In the genomic region with DNA sequence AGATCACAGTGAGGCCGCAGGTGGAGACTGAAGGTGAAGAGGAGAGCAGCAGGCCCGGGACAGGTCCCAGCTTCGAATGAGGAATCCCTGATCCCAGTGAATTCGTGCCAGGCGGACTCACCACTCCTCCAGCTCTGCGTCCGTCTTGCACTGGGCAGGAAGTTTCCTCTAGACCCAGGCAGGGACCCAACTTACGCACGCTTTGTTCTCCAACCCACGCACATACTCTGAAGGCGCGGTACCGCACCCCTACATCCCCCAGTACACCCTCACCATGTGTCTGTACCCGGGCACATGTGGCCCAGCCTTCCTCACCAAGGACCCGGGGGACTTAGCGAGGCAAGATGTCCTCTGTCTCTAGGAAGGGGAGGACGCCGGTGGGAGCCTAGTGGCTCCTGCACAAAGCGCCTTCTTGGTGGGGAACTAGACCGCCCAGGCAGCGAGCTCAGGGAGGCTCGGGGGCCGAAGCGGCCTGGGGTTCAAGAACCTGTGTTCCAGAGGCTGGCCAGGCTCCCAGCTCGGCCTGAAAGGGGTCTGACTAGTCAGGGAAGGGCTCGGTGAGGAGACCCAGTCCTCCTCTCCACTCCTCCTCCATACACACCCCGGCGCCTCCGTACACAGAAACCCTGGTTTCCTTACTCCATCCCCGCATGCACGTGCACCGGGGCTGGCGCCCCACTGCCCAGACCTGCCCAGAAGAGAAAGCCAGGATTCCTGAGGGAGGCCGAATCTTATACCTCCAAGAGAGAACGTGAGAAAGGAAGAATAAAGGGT, we compare ENCODE assay signal across 18 cellular contexts. TPM values are rescaled to one million over a fixed set of nuclear protein-coding genes. Genes with fewer than 3 reads are reported as not detected.
"Had no signal": no experiment of that assay in that cellular context is flagged by ENCODE, and none has a peak within 500 bp of the region (broad histone marks: within the 10 kb centered on the region; RNA-seq: fewer than 3 reads in every experiment).

No MANE protein-coding gene starts in this region.

- H3K36me3 ChIP-seq: heart left ventricle, pancreas, tibial nerve had no signal

- H3K27me3 ChIP-seq: pancreas had no signal

- H3K27ac ChIP-seq: pancreas, tibial nerve had no signal

- H3K4me3 ChIP-seq: pancreas, tibial nerve had no signal

- H3K4me1 ChIP-seq: pancreas had no signal

- DNase-seq: activated CD4-positive, alpha-beta T cell treated with anti-CD3 and anti-CD28 coated beads, Interleukin-2, amount 50 U/mL, for 1 hour; activated effector memory CD4-positive, alpha-beta T cell treated with Interleukin-2 at 50 U/mL for 16 hours; activated naive CD4-positive, alpha-beta T cell treated with anti-CD3 and anti-CD28 coated beads, Interleukin-2, amount 50 U/mL, for 16 hours; heart left ventricle; left colon; midbrain; stimulated activated CD4-positive, alpha-beta T cell treated with anti-CD3 and anti-CD28 coated beads, Interleukin-15, amount 100 ng/mL, for 24 hours; stimulated activated CD4-positive, alpha-beta T cell treated with anti-CD3 and anti-CD28 coated beads, Interleukin-4, amount 100 ng/mL, for 1 hour; stimulated activated naive CD4-positive, alpha-beta T cell; T-helper 1 cell; T1000 had no signal

- ATAC-seq: activated CD4-positive, CD25-positive, alpha-beta regulatory T cell treated with anti-CD3 and anti-CD28 coated beads, Interleukin-2, amount 50 U/mL, for 24 hours; left colon; pancreas; SK-N-SH treated with all-trans-retinoic acid at 6 μM for 48 hours had no signal

- H3K9me3 ChIP-seq: heart left ventricle, pancreas, tibial nerve had no signal

RNA-seq across cellular contexts. Expression of a gene that starts 3.0 kb away (rescaled TPM):
- total RNA-seq: frontal cortex, left colon, lung microvascular endothelial cell had no signal

RNA-seq across cellular contexts. Expression of a gene that starts 38.3 kb away (rescaled TPM):
- total RNA-seq: frontal cortex, left colon, lung microvascular endothelial cell, subcutaneous adipose tissue had no signal
